ENCODE assay signal across 12 cellular contexts in genomic region chr5:134079748-134080581, GRCh38. TPM values are rescaled to one million over a fixed set of nuclear protein-coding genes. Genes with fewer than 3 reads are reported as not detected.
DNase-seq lines count a peak whose midpoint lies in the region; ATAC-seq and TF ChIP-seq lines count a peak whose summit lies in the region.
"Had no signal": no experiment of that assay in that cellular context is flagged by ENCODE, and none has a peak within 500 bp of the region (broad histone marks: within the 10 kb centered on the region; RNA-seq: fewer than 3 reads in every experiment).

No MANE protein-coding gene starts in this region.

- in situ Hi-C loops in HAP-1 (cut with MboI; ENCODE audit: low sequenced_read_pairs), result no loop called here

- H3K36me3 ChIP-seq in KOPT-K1 (ENCODE audit: insufficient read depth, low read length), result no peaks in the 10 kb centered on the region
- no peaks in the 10 kb centered on the region for H3K36me3 ChIP-seq in HAP-1 (replicated peaks)
- no peaks in the 10 kb centered on the region for H3K36me3 ChIP-seq in lower lobe of right lung

- intact Hi-C loops in lower lobe of right lung (cut with DNase I), result no loop called here

- no peak for TF ChIP-seq CTCF in lower lobe of right lung (IDR thresholded peaks at IDR 0.05)

- H3K27me3 ChIP-seq in HAP-1 (ENCODE audit: low read depth), result peaks cover 3% of the 10 kb centered on the region; the same call in 1 of the 2 replicates
- H3K27me3 ChIP-seq in lower lobe of right lung (ENCODE audit: low read depth), result no peaks in the 10 kb centered on the region

- H3K4me1 ChIP-seq in HAP-1 (no peaks in the 10 kb centered on the region), lower lobe of right lung (no peaks in the 10 kb centered on the region)

- ATAC-seq in GM19395 (IDR thresholded peaks at IDR 0.05; ENCODE audit: unreplicated experiment) (no peak), lower lobe of right lung (no peak)
- ATAC-seq: natural killer cell treated with Interleukin-12 subunit alpha and Interleukin-12 subunit beta and Interleukin-15 and Interleukin-18, amount 100 ng/mL, for 72 hours had no signal

- DNase-seq in activated CD8-positive, alpha-beta memory T cell treated with anti-CD3 and anti-CD28 coated beads, Interleukin-2, amount 50 U/mL, for 1 hour (ENCODE audit: extremely low read depth), result peak; percentile 58
- peak; percentile 45 for DNase-seq in central memory CD4-positive, alpha-beta T cell
- DNase-seq in stimulated activated CD8-positive, alpha-beta memory T cell treated with anti-CD3 and anti-CD28 coated beads, Interleukin-12 subunit alpha, Interleukin-12 subunit beta, amount 100 ng/mL, for 1 hour (ENCODE audit: low read depth), result peak; percentile 59
- no peak for DNase-seq in HAP-1 (ENCODE audit: low spot score in 2 of 2)
- no peak for DNase-seq in NCI-H1436 treated with DMSO at 0.1 percent for 48 hours (lab: John Stamatoyannopoulos, UW)
- no peak for DNase-seq in lower lobe of right lung
- DNase-seq: AML-193, MV-4-11, SW 1271 had no signal

- H3K27ac ChIP-seq in KOPT-K1 (ENCODE audit: low read depth, low read length, poor library complexity, severe bottlenecking) (peak overlapping the region; percentile 95), lower lobe of right lung (no peak overlapping the region)

- no peaks in the 10 kb centered on the region for H3K9me3 ChIP-seq in KOPT-K1 (ENCODE audit: insufficient read depth, low read length, poor library complexity, severe bottlenecking)
- no peaks in the 10 kb centered on the region for H3K9me3 ChIP-seq in HAP-1
- H3K9me3 ChIP-seq in lower lobe of right lung, result no peaks in the 10 kb centered on the region

- no peak overlapping the region for H3K4me3 ChIP-seq in HAP-1
- H3K4me3 ChIP-seq in lower lobe of right lung, result no peak overlapping the region

RNA-seq across cellular contexts. Expression of gene TCF7, which starts 34.5 kb away (rescaled TPM):
- 5.7 TPM for total RNA-seq in lower lobe of right lung

Comparison
In these comparisons a context has a peak if more than half of its experiments do, and no peak if none do; other contexts are left out.
1. DNase-seq: peak in activated CD8-positive, alpha-beta memory T cell treated with anti-CD3 and anti-CD28 coated beads, Interleukin-2, amount 50 U/mL, for 1 hour (single experiment), central memory CD4-positive, alpha-beta T cell (single experiment) and stimulated activated CD8-positive, alpha-beta memory T cell treated with anti-CD3 and anti-CD28 coated beads, Interleukin-12 subunit alpha, Interleukin-12 subunit beta, amount 100 ng/mL, for 1 hour (single experiment); none in HAP-1 (0 of 2), NCI-H1436 treated with DMSO at 0.1 percent for 48 hours (single experiment) and lower lobe of right lung (single experiment).